Comparison of ENCODE assay signal across 8 cellular contexts in the genomic region with DNA sequence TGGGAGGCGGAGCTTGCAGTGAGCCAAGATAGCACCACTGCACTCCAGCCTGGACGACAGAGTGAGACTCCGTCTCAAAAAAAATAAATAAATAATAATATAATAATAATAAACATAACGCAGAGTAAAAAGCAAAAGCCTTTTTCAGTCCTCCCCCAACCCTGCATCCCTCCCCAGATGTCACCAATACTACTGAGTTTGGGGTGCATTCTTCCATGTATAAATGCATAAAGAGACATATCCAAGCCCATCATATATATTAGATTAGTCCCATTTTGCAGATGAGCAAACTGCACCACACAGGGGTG. TPM values are rescaled to one million over a fixed set of nuclear protein-coding genes. Genes with fewer than 3 reads are reported as not detected.
DNase-seq lines count a peak whose midpoint lies in the region; ATAC-seq and TF ChIP-seq lines count a peak whose summit lies in the region.

No MANE protein-coding gene starts in this region.

- H2BK15ac ChIP-seq in mesendoderm (replicated peaks; ENCODE audit: low read depth) = no peak overlapping the region

- no CpG with 5 or more reads among the region's 4 CpGs for WGBS in mesendoderm (ENCODE audit: extremely low coverage, insufficient coverage, low lambda C conversion rate)
- WGBS in urinary bladder = 46% methylated on average over 4 of the region's 4 CpGs

- H3K23ac ChIP-seq in mesendoderm (ENCODE audit: low read length) = no peak overlapping the region

- peak overlapping the region; percentile 70 for H3K4me3 ChIP-seq in left ventricle myocardium inferior
- H3K4me3 ChIP-seq in mesendoderm (ENCODE audit: low read length) = no peak overlapping the region
- peak overlapping the region; percentile 69 for H3K4me3 ChIP-seq in urinary bladder (ENCODE audit: low read depth, low read length)

- H3K9ac ChIP-seq in mesendoderm (ENCODE audit: low read length) = peak overlapping the region; percentile 76

- intact Hi-C loops in left ventricle myocardium inferior (cut with micrococcal nuclease) = no loop called here
- intact Hi-C loops in Right ventricle myocardium inferior (cut with DNase I) = no loop called here
- intact Hi-C loops in MCF 10A (cut with micrococcal nuclease) = loop anchor here (2.0 to 5.0 kb wide), 2 partner anchors 63 to 291 kb away; partner anchors contain the start of gene CA14

- peak overlapping the region; percentile 29 for H3K18ac ChIP-seq in mesendoderm (ENCODE audit: low read length)

- H4K8ac ChIP-seq in mesendoderm (ENCODE audit: low read depth, low read length) = no peak overlapping the region

- peak overlapping the region; percentile 89 for H3K4me2 ChIP-seq in mesendoderm (ENCODE audit: low read length)

- H3K36me3 ChIP-seq in left ventricle myocardium inferior (no peaks in the 10 kb centered on the region), mesendoderm (ENCODE audit: control insufficient read depth, insufficient read depth, low read length) (no peaks in the 10 kb centered on the region), urinary bladder (ENCODE audit: insufficient read depth) (no peaks in the 10 kb centered on the region)

- H3K27ac ChIP-seq in left ventricle myocardium inferior (replicated peaks) (peak overlapping the region; percentile 93), mesendoderm (ENCODE audit: low read depth, low read length) (no peak overlapping the region), urinary bladder (ENCODE audit: low read depth) (peak overlapping the region; percentile 57)

- peaks cover 28% of the 10 kb centered on the region for H3K4me1 Mint-ChIP-seq in MCF 10A (ENCODE audit: insufficient read depth, unreplicated experiment)

- no peaks in the 10 kb centered on the region for H3K27me3 Mint-ChIP-seq in MCF 10A (ENCODE audit: insufficient read depth, unreplicated experiment)

- no peak overlapping the region for H2BK120ac ChIP-seq in mesendoderm (ENCODE audit: low read depth, low read length)

- BruUV-seq in MCF 10A (replicated peaks; lab: Mats Ljungman, UMichigan) = no TSS peak

- H3K27ac Mint-ChIP-seq in MCF 10A (ENCODE audit: low read depth, unreplicated experiment) = no peak overlapping the region

- no peak for DNase-seq in left ventricle myocardium inferior
- DNase-seq in Right ventricle myocardium inferior (ENCODE audit: missing footprints) = no peak
- no peak for DNase-seq in MCF 10A (ENCODE audit: unreplicated experiment)
- DNase-seq in mesendoderm = no peak
- DNase-seq in NCI-H345 (lab: John Stamatoyannopoulos, UW) = no peak
- DNase-seq in activated CD8-positive, alpha-beta memory T cell treated with anti-CD3 and anti-CD28 coated beads, Interleukin-2, amount 50 U/mL, for 4 hours = no peak

- no peak for ATAC-seq in Right ventricle myocardium inferior
- ATAC-seq in HG03342 (IDR thresholded peaks at IDR 0.05; ENCODE audit: unreplicated experiment) = no peak

- peaks cover 52% of the 10 kb centered on the region for H3K4me1 ChIP-seq in left ventricle myocardium inferior
- H3K4me1 ChIP-seq in mesendoderm (ENCODE audit: control insufficient read depth, low read depth, low read length) = no peaks in the 10 kb centered on the region
- no peaks in the 10 kb centered on the region for H3K4me1 ChIP-seq in urinary bladder (ENCODE audit: insufficient read depth)

- POLR2A ChIA-PET in MCF 10A (lab: Yijun Ruan, JAX) = interaction anchor here (0.6 to 27.7 kb wide), 12 partner anchors 12 to 326 kb away, joined by 3 to 1801 read pairs (median 5); partner anchors contain the start of genes FALEC, MCL1 and RPRD2

- no peak for TF ChIP-seq CTCF in left ventricle myocardium inferior (IDR thresholded peaks at IDR 0.05; ENCODE audit: borderline replicate concordance)
- no peak for TF ChIP-seq CTCF in MCF 10A (IDR thresholded peaks at IDR 0.05; ENCODE audit: unreplicated experiment)

- no peak overlapping the region for H4K5ac ChIP-seq in mesendoderm (ENCODE audit: low read length)

- CTCF ChIA-PET in MCF 10A (lab: Yijun Ruan, JAX) = interaction anchor here (0.7 to 5.9 kb wide), 10 partner anchors 11 to 447 kb away, joined by 3 to 77 read pairs (median 4); no protein-coding TSS in a partner anchor

- no peak overlapping the region for H2AK5ac ChIP-seq in mesendoderm (ENCODE audit: low read length)

- H3K4ac ChIP-seq in mesendoderm (ENCODE audit: low read depth, low read length) = no peak overlapping the region

- H3K36me3 Mint-ChIP-seq in MCF 10A (ENCODE audit: insufficient read depth, unreplicated experiment) = peaks cover 36% of the 10 kb centered on the region

- H3K27me3 ChIP-seq in left ventricle myocardium inferior (ENCODE audit: low read depth) = no peaks in the 10 kb centered on the region
- H3K27me3 ChIP-seq in mesendoderm (ENCODE audit: insufficient read depth, low read length, poor library complexity) = no peaks in the 10 kb centered on the region

- no peaks in the 10 kb centered on the region for H3K9me3 Mint-ChIP-seq in MCF 10A (ENCODE audit: unreplicated experiment)

- H3K9me3 ChIP-seq in left ventricle myocardium inferior (replicated peaks) = no peaks in the 10 kb centered on the region

- H3K79me1 ChIP-seq in mesendoderm (ENCODE audit: low read length) = no peaks in the 10 kb centered on the region

- H3K56ac ChIP-seq in mesendoderm (ENCODE audit: low read length) = peak overlapping the region; percentile 88

- H3K4me3 Mint-ChIP-seq in MCF 10A (ENCODE audit: unreplicated experiment) = peak overlapping the region; percentile 81

- H3K79me2 ChIP-seq in mesendoderm (ENCODE audit: control insufficient read depth, insufficient read depth, low read length) = no peaks in the 10 kb centered on the region

- no peak overlapping the region for H2BK5ac ChIP-seq in mesendoderm (ENCODE audit: low read length)

RNA-seq across cellular contexts. Expression of gene ADAMTSL4, which starts 0.9 kb away (rescaled TPM):
- total RNA-seq in left ventricle myocardium inferior (46.3 TPM), Right ventricle myocardium inferior (80.3 TPM), MCF 10A (2022) (9.6 and 13.3 TPM in 2 replicates), urinary bladder (35.5 TPM)
- 1.8 TPM for polyA plus RNA-seq in mesendoderm (2013, experiment 1 of 2)
- 2.3 TPM for polyA plus RNA-seq in mesendoderm (2013, experiment 2 of 2)
- 144 TPM for polyA plus RNA-seq in urinary bladder

RNA-seq across cellular contexts. Expression of gene MCL1, which starts 31.1 kb away (rescaled TPM):
- total RNA-seq in left ventricle myocardium inferior (97.0 TPM), Right ventricle myocardium inferior (99.7 TPM), MCF 10A (2022) (497 and 624 TPM in 2 replicates), urinary bladder (160 TPM)
- 146 TPM for polyA plus RNA-seq in mesendoderm (2013, experiment 1 of 2)
- 147 TPM for polyA plus RNA-seq in mesendoderm (2013, experiment 2 of 2)
- polyA plus RNA-seq in urinary bladder = 225 TPM

RNA-seq across cellular contexts. Expression of gene FALEC, which starts 32.7 kb away (rescaled TPM):
- total RNA-seq in left ventricle myocardium inferior (0.44 TPM), Right ventricle myocardium inferior (not detected), MCF 10A (2022) (not detected in 2 replicates), urinary bladder (not detected)
- not detected for polyA plus RNA-seq in mesendoderm (2013, experiment 1 of 2)
- 0.24 TPM for polyA plus RNA-seq in mesendoderm (2013, experiment 2 of 2)
- polyA plus RNA-seq in urinary bladder = 0.47 TPM

RNA-seq across cellular contexts. Expression of gene ECM1, which starts 40.4 kb away (rescaled TPM):
- total RNA-seq in left ventricle myocardium inferior = 20.1 TPM
- 24.1 TPM for total RNA-seq in Right ventricle myocardium inferior
- 1.7 and 3.2 TPM in 2 replicates for total RNA-seq in MCF 10A (2022)
- polyA plus RNA-seq in mesendoderm (2013, experiment 1 of 2) = 1.3 TPM
- polyA plus RNA-seq in mesendoderm (2013, experiment 2 of 2) = 1.1 TPM
- 8.7 TPM for total RNA-seq in urinary bladder
- polyA plus RNA-seq in urinary bladder = 40.8 TPM
